In the genomic region with DNA sequence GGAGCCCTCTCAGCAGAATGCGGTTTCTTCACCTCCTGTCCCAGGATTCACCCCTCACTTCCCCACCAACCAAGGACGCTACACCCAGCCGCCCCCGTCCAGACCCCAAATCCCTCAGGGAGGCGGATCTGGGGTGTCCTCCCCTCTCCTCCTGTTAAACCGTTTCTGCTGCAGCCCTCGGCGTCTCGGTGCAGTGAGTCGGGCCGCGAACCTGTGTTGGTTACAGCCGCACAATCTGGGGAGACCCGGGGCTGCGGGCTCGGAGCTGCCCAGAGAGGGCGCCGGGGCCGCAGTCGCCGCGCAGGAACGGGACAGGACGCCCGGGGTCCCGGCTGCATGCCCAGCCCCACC, we compare ENCODE assay signal across 8 cellular contexts. TPM values are rescaled to one million over a fixed set of nuclear protein-coding genes. Genes with fewer than 3 reads are reported as not detected.
DNase-seq lines count a peak whose midpoint lies in the region; ATAC-seq and TF ChIP-seq lines count a peak whose summit lies in the region.
"Not testable (repeated sequence)": the region's sequence is repeated elsewhere in the genome, so short reads cannot be mapped to it uniquely, and the experiment has no call there.

No MANE protein-coding gene starts in this region.

- H3K4me1 Mint-ChIP-seq in CD4-positive, alpha-beta T cell (ENCODE audit: low read depth): peaks cover 13% of the 10 kb centered on the region

- H3K36me3 Mint-ChIP-seq in CD4-positive, alpha-beta T cell (ENCODE audit: low read depth): peaks cover 13% of the 10 kb centered on the region

- intact Hi-C loops in CD4-positive, alpha-beta T cell (cut with DNase I, micrococcal nuclease): loop anchor here (2.0 to 5.0 kb wide), 7 partner anchors 38 to 278 kb away; partner anchors contain the start of genes ZNF44 (in 2 of the 2), ZNF709 (in 2 of the 2), ZNF136 (in 1 of the 2) and ZNF799 (in 1 of the 2)

- H3K9me3 ChIP-seq in CD4-positive, alpha-beta T cell (ENCODE audit: control insufficient read depth, low read length); Peyer's patch: not testable (repeated sequence)

- POLR2A ChIA-PET in CD4-positive, alpha-beta T cell (lab: Charles Lee): interaction anchor here (1.1 to 2.0 kb wide), 6 partner anchors 38 to 643 kb away, joined by 3 to 14 read pairs (median 6); partner anchors contain the start of genes ZNF442, ZNF563 and ZNF799

- not testable (repeated sequence) for H3K36me3 ChIP-seq in Peyer's patch

- not testable (repeated sequence) for H3K4me1 ChIP-seq in Peyer's patch

- peak overlapping the region; percentile 67 to 93 (median 80) for H3K4me3 ChIP-seq in Peyer's patch

- not testable (repeated sequence) for TF ChIP-seq CTCF in CD4-positive, alpha-beta T cell (IDR thresholded peaks at IDR 0.05); Peyer's patch (IDR thresholded peaks at IDR 0.05)

- H3K27ac Mint-ChIP-seq in CD4-positive, alpha-beta T cell: peak overlapping the region; percentile 86

- peak overlapping the region; percentile 46 for H3K27ac ChIP-seq in CD4-positive, alpha-beta T cell (ENCODE audit: low read depth, low read length)
- H3K27ac ChIP-seq in Peyer's patch: peak overlapping the region; percentile 64 to 94 (median 88)

- DNase-seq in CD4-positive, alpha-beta T cell: peak in 4 of 10 experiments; percentile 3 to 5 (median 4)
- DNase-seq in Peyer's patch (peak in 2 of 3 donors; percentile 29 to 57), fibroblast of peridontal ligament (ENCODE audit: extremely low read depth) (peak; percentile 2), mucosa of gallbladder (ENCODE audit: low spot score) (peak; percentile 12)
- peak; percentile 22 for DNase-seq in activated naive CD4-positive, alpha-beta T cell treated with anti-CD3 and anti-CD28 coated beads, Interleukin-2, amount 50 U/mL, for 16 hours
- peak in 2 of 3 donors; percentile 0 to 3 for DNase-seq in stimulated activated CD4-positive, alpha-beta T cell treated with anti-CD3 and anti-CD28 coated beads, TNF-alpha, amount 100 ng/mL, for 1 hour (ENCODE audit: low read depth in 3 of 3, low spot score in 1 of 3)

- H3K9me3 Mint-ChIP-seq in CD4-positive, alpha-beta T cell: not testable (repeated sequence)

- not testable (repeated sequence) for H3K27me3 Mint-ChIP-seq in CD4-positive, alpha-beta T cell

- TF ChIP-seq POLR2A in Peyer's patch (IDR thresholded peaks at IDR 0.05): not testable (repeated sequence)

- peak overlapping the region; percentile 92 for H3K4me3 Mint-ChIP-seq in CD4-positive, alpha-beta T cell

- not testable (repeated sequence) for H3K27me3 ChIP-seq in CD4-positive, alpha-beta T cell (ENCODE audit: control insufficient read depth, insufficient read depth, low read length); Peyer's patch

- peak; percentile 11 for ATAC-seq in CD4-positive, alpha-beta T cell (ENCODE audit: poor library complexity)
- peak; percentile 24 for ATAC-seq in GM21423 (IDR thresholded peaks at IDR 0.05; ENCODE audit: unreplicated experiment)
- peak; percentile 35 for ATAC-seq in HG03521 (IDR thresholded peaks at IDR 0.05; ENCODE audit: unreplicated experiment)

- CTCF ChIA-PET in CD4-positive, alpha-beta T cell (lab: Charles Lee): not testable (repeated sequence)

RNA-seq across cellular contexts. Expression of gene ZNF443, which starts 0.4 kb away (rescaled TPM):
- 1 to 10 TPM; 1.8 to 2.0 TPM for total RNA-seq in CD4-positive, alpha-beta T cell
- total RNA-seq in Peyer's patch (10 to 100 TPM in 1 of 4 donors, 1 to 10 TPM in 3; 6.3 to 10.7 (median 7.5) TPM), mucosa of gallbladder (6.7 TPM)

RNA-seq across cellular contexts. Expression of gene ZNF799, which starts 39.3 kb away (rescaled TPM):
- 1 to 10 TPM; 1.1 to 1.6 TPM for total RNA-seq in CD4-positive, alpha-beta T cell
- 10 to 100 TPM in 1 of 4 donors, 1 to 10 TPM in 3; 5.1 to 17.3 (median 7.9) TPM for total RNA-seq in Peyer's patch
- 9.7 TPM for total RNA-seq in mucosa of gallbladder

RNA-seq across cellular contexts. Expression of gene ZNF709, which starts 44.2 kb away (rescaled TPM):
- total RNA-seq in CD4-positive, alpha-beta T cell: 1 to 10 TPM; 3.5 to 3.7 TPM
- total RNA-seq in Peyer's patch (1 to 10 TPM; 1.8 to 3.7 (median 3.3) TPM), mucosa of gallbladder (3.7 TPM)
